ENCODE assay signal across 21 cellular contexts in the genomic region with DNA sequence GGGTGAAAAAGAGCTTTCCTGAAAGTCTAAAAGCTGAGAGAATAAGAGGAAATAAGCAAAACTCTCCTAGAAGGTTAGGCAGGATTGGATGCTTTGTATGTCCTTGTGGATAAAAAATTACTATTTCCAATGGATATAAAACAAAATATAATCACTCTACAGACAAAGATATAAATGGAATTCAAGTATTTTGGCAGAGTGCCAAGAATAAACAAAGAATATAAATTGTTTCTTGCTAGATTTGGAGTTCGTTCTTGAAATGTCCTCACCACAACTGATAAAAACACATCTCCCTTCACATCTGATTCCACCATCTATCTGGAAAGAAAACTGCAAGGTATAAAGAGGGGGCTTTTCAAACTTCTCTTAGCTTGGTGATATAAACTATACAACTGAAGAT. TPM values are rescaled to one million over a fixed set of nuclear protein-coding genes. Genes with fewer than 3 reads are reported as not detected.
DNase-seq lines count a peak whose midpoint lies in the region; ATAC-seq, FAIRE-seq and TF ChIP-seq lines count a peak whose summit lies in the region.
"Had no signal": no experiment of that assay in that cellular context is flagged by ENCODE, and none has a peak within 500 bp of the region (broad histone marks: within the 10 kb centered on the region; RNA-seq: fewer than 3 reads in every experiment).

No MANE protein-coding gene starts in this region.

- WGBS in HepG2 (ENCODE audit: low lambda C conversion rate), result 9% methylated on average over 1 of the region's 1 CpG
- 63% methylated on average over 1 of the region's 1 CpG for WGBS in right lobe of liver (ENCODE audit: insufficient coverage, low coverage, low lambda C conversion rate, missing lambda C conversion rate)

- BruUV-seq in HepG2 (replicated peaks; lab: Mats Ljungman, UMichigan), result no TSS peak

- DNase-seq in HepG2 (ENCODE audit: low spot score) (no peak), right lobe of liver (no peak), amniotic epithelial cell (ENCODE audit: low read depth) (peak; percentile 12), fibroblast of pulmonary artery (ENCODE audit: low read depth) (peak; percentile 3), LoVo (ENCODE audit: low spot score) (no peak), midbrain (lab: John Stamatoyannopoulos, UW) (no peak)
- no peak for DNase-seq in activated naive CD4-positive, alpha-beta T cell treated with anti-CD3 and anti-CD28 coated beads, Interleukin-2, amount 50 U/mL, for 16 hours
- DNase-seq: ACHN; BE2C; C1 segment of cervical spinal cord; CD4-positive, CD25-positive, alpha-beta regulatory T cell; CD8-positive, alpha-beta memory T cell; COR-L47; DMS 273 treated with DMSO at 0.1 percent for 48 hours; DMS53; GF-D8; HCEC 1CT had no signal

- H3K4me1 ChIP-seq in HepG2 (ENCODE audit: insufficient read depth, low read length), result peaks cover 5% of the 10 kb centered on the region
- H3K4me1 ChIP-seq in right lobe of liver, result no peaks in the 10 kb centered on the region
- H3K4me1 ChIP-seq: BE2C had no signal

- no peak for TF ChIP-seq RAD21 in HepG2 (CRISPR knock-in tag; IDR thresholded peaks at IDR 0.05)

- no peak for TF ChIP-seq CTCF in HepG2 (CRISPR knock-in tag; IDR thresholded peaks at IDR 0.05)
- TF ChIP-seq CTCF in right lobe of liver (IDR thresholded peaks at IDR 0.05), result no peak
- no peak for TF ChIP-seq CTCF in fibroblast of pulmonary artery (IDR thresholded peaks at IDR 0.05; ENCODE audit: low read length, missing control alignments)

- H3K4me3 ChIP-seq in HepG2 (replicated peaks in 1 of 3; ENCODE audit: insufficient read depth in 1 of 3, low read depth in 2 of 3, low read length in 3 of 3) (no peak overlapping the region), right lobe of liver (no peak overlapping the region), fibroblast of pulmonary artery (replicated peaks; ENCODE audit: low read depth, low read length) (no peak overlapping the region)
- H3K4me3 ChIP-seq: GM23338 had no signal

- in situ Hi-C loops in HepG2 (cut with HindIII; ENCODE audit: extremely low pct_ligation_motif_present, low pct_unique_long_range_greater_than_20kb), result no loop called here

- no peak overlapping the region for H2AFZ ChIP-seq in HepG2 (ENCODE audit: low read length)
- H2AFZ ChIP-seq: GM23338 had no signal

- H3K27ac ChIP-seq in HepG2 (ENCODE audit: extremely low read length, insufficient read depth, low read length) (no peak overlapping the region), right lobe of liver (no peak overlapping the region)

- CTCF ChIA-PET in HepG2 (lab: Yijun Ruan, JAX; ENCODE audit: low intra/inter-chr PET ratio, low total read pairs), result no interaction called here

- POLR2A ChIA-PET in HepG2 (lab: Yijun Ruan, JAX), result no interaction called here

- no peak overlapping the region for H3K9ac ChIP-seq in HepG2 (ENCODE audit: insufficient read depth, low read depth, low read length)

- H3K4me2 ChIP-seq in HepG2 (ENCODE audit: low read depth, low read length), result no peak overlapping the region
- H3K4me2 ChIP-seq: GM23338 had no signal

- TF ChIP-seq POLR2A in HepG2 (IDR thresholded peaks at IDR 0.05; ENCODE audit: insufficient read depth in 1 of 2, low read depth in 2 of 2, low read length in 2 of 2), result no peak
- no peak for TF ChIP-seq POLR2A in right lobe of liver (IDR thresholded peaks at IDR 0.05)

- H3K36me3 ChIP-seq in HepG2 (replicated peaks in 1 of 2; ENCODE audit: control insufficient read depth in 1 of 2, insufficient read depth in 2 of 2, low read length in 2 of 2) (no peaks in the 10 kb centered on the region), right lobe of liver (no peaks in the 10 kb centered on the region)
- H3K36me3 ChIP-seq: BE2C had no signal

- no peaks in the 10 kb centered on the region for H3K79me2 ChIP-seq in HepG2 (ENCODE audit: insufficient read depth, low read length)

- H3K9me3 ChIP-seq in HepG2 (ENCODE audit: low read length) (no peaks in the 10 kb centered on the region), right lobe of liver (no peaks in the 10 kb centered on the region)
- H3K9me3 ChIP-seq: BE2C had no signal

- TF ChIP-seq EP300 in HepG2 (IDR thresholded peaks at IDR 0.05; ENCODE audit: low read depth in 2 of 2, low read length in 2 of 2) (no peak), HepG2 (CRISPR knock-in tag; IDR thresholded peaks at IDR 0.05; ENCODE audit: borderline replicate concordance) (no peak)

- H3K27me3 ChIP-seq in HepG2 (ENCODE audit: control insufficient read depth in 1 of 2, insufficient read depth in 2 of 2, low read length in 2 of 2), result no peaks in the 10 kb centered on the region
- no peaks in the 10 kb centered on the region for H3K27me3 ChIP-seq in right lobe of liver
- H3K27me3 ChIP-seq: BE2C had no signal

- ATAC-seq in HepG2 (no peak), right lobe of liver (no peak)
- ATAC-seq: GM23338 had no signal

- intact Hi-C loops in HepG2 (cut with micrococcal nuclease; ENCODE audit: unreplicated experiment) (no loop called here), right lobe of liver (cut with DNase I) (no loop called here)

- no peak for FAIRE-seq in HepG2 (lab: Jason Lieb, UNC)
- FAIRE-seq: H54 had no signal

- no peaks in the 10 kb centered on the region for H4K20me1 ChIP-seq in HepG2 (ENCODE audit: insufficient read depth, low read length)

TF ChIP-seq in HepG2, 621 proteins besides CTCF, POLR2A, EP300 and RAD21:
- TF ChIP-seq SAFB2 (CRISPR knock-in tag; IDR thresholded peaks at IDR 0.05; ENCODE audit: borderline replicate concordance, low read depth), result no peak
- TF ChIP-seq LCORL (IDR thresholded peaks at IDR 0.05), result peak; percentile 96
- TF ChIP-seq LCORL (CRISPR knock-in tag; IDR thresholded peaks at IDR 0.05), result no peak

RNA-seq across cellular contexts. Expression of gene SULT1C3, which starts 13.3 kb away (rescaled TPM):
- total RNA-seq in HepG2 (2016; rRNA removed; fragmentation: Illumina TruSeq; extraction: Trizol) (not detected in 2 replicates), right lobe of liver (not detected)
- total RNA-seq in HepG2 (2016; cell fraction: cytosol; rRNA removed; fragmentation: Illumina TruSeq; extraction: Trizol; ENCODE audit: low read depth), result not detected in 2 replicates
- not detected in 2 replicates for total RNA-seq in HepG2 (2016; cell fraction: insoluble cytoplasmic fraction; rRNA removed; fragmentation: Illumina TruSeq; extraction: Trizol)
- total RNA-seq in HepG2 (2016; cell fraction: membrane; rRNA removed; fragmentation: Illumina TruSeq; extraction: Trizol), result not detected in 2 replicates
- total RNA-seq in HepG2 (2016; cell fraction: nucleus; rRNA removed; fragmentation: Illumina TruSeq; extraction: Trizol), result not detected in 2 replicates
- polyA plus RNA-seq in HepG2 (2011; rRNA removed), result not detected in 2 replicates
- not detected in 2 replicates for polyA plus RNA-seq in HepG2 (2011; cell fraction: cytosol; rRNA removed)
- not detected in 2 replicates for polyA plus RNA-seq in HepG2 (2011; cell fraction: nucleus; rRNA removed)
- polyA plus RNA-seq in HepG2 (2012), result not detected in 2 replicates
- not detected in 2 replicates for polyA plus RNA-seq in HepG2 (2016; cell fraction: cytosol; fragmentation: Illumina TruSeq; extraction: Trizol; ENCODE audit: low read depth)
- polyA plus RNA-seq in HepG2 (2016; cell fraction: insoluble cytoplasmic fraction; fragmentation: Illumina TruSeq; extraction: Trizol; ENCODE audit: low read depth), result not detected in 2 replicates
- polyA plus RNA-seq in HepG2 (2016; cell fraction: membrane; fragmentation: Illumina TruSeq; extraction: Trizol; ENCODE audit: low read depth), result not detected in 2 replicates
- not detected in 2 replicates for polyA plus RNA-seq in HepG2 (2016; cell fraction: nucleus; fragmentation: Illumina TruSeq; extraction: Trizol; ENCODE audit: insufficient read depth, low read depth)
- not detected in 2 replicates for polyA minus RNA-seq in HepG2 (2011; rRNA and poly(A)+ RNA removed; ENCODE audit: low replicate concordance)
- not detected in 2 replicates for polyA minus RNA-seq in HepG2 (2011; cell fraction: cytosol; rRNA and poly(A)+ RNA removed)
- not detected in 2 replicates for polyA minus RNA-seq in HepG2 (2011; cell fraction: nucleus; rRNA and poly(A)+ RNA removed)
- total RNA-seq: A172; CD4-positive, CD25-positive, alpha-beta regulatory T cell; CD8-positive, alpha-beta memory T cell; GM23338 had no signal
- polyA plus RNA-seq: CD4-positive, CD25-positive, alpha-beta regulatory T cell; CD8-positive, alpha-beta memory T cell; GM23338 had no signal

RNA-seq across cellular contexts. Expression of gene SULT1C2, which starts 35.6 kb away (rescaled TPM):
- 6.2 and 10.1 TPM in 2 replicates for total RNA-seq in HepG2 (2016; rRNA removed; fragmentation: Illumina TruSeq; extraction: Trizol)
- 0.81 and 4.8 TPM in 2 replicates for total RNA-seq in HepG2 (2016; cell fraction: cytosol; rRNA removed; fragmentation: Illumina TruSeq; extraction: Trizol; ENCODE audit: low read depth)
- 7.5 and 9.2 TPM in 2 replicates for total RNA-seq in HepG2 (2016; cell fraction: insoluble cytoplasmic fraction; rRNA removed; fragmentation: Illumina TruSeq; extraction: Trizol)
- total RNA-seq in HepG2 (2016; cell fraction: membrane; rRNA removed; fragmentation: Illumina TruSeq; extraction: Trizol), result 2.1 and 3.2 TPM in 2 replicates
- 4.2 and 5.9 TPM in 2 replicates for total RNA-seq in HepG2 (2016; cell fraction: nucleus; rRNA removed; fragmentation: Illumina TruSeq; extraction: Trizol)
- 4.0 and 5.3 TPM in 2 replicates for polyA plus RNA-seq in HepG2 (2011; rRNA removed)
- polyA plus RNA-seq in HepG2 (2011; cell fraction: cytosol; rRNA removed), result 4.4 and 6.7 TPM in 2 replicates
- polyA plus RNA-seq in HepG2 (2011; cell fraction: nucleus; rRNA removed), result 5.6 and 7.2 TPM in 2 replicates
- polyA plus RNA-seq in HepG2 (2012), result 3.1 and 14.5 TPM in 2 replicates
- 1.6 and 2.3 TPM in 2 replicates for polyA plus RNA-seq in HepG2 (2016; cell fraction: cytosol; fragmentation: Illumina TruSeq; extraction: Trizol; ENCODE audit: low read depth)
- polyA plus RNA-seq in HepG2 (2016; cell fraction: insoluble cytoplasmic fraction; fragmentation: Illumina TruSeq; extraction: Trizol; ENCODE audit: low read depth), result 12.6 and 14.3 TPM in 2 replicates
- 2.3 and 3.3 TPM in 2 replicates for polyA plus RNA-seq in HepG2 (2016; cell fraction: membrane; fragmentation: Illumina TruSeq; extraction: Trizol; ENCODE audit: low read depth)
- 16.6 and 18.6 TPM in 2 replicates for polyA plus RNA-seq in HepG2 (2016; cell fraction: nucleus; fragmentation: Illumina TruSeq; extraction: Trizol; ENCODE audit: insufficient read depth, low read depth)
- polyA minus RNA-seq in HepG2 (2011; rRNA and poly(A)+ RNA removed; ENCODE audit: low replicate concordance), result 3.1 TPM in 1 of 2 replicates, not detected in the other
- polyA minus RNA-seq in HepG2 (2011; cell fraction: cytosol; rRNA and poly(A)+ RNA removed), result 2.8 and 4.4 TPM in 2 replicates
- 3.9 and 7.3 TPM in 2 replicates for polyA minus RNA-seq in HepG2 (2011; cell fraction: nucleus; rRNA and poly(A)+ RNA removed)
- total RNA-seq in right lobe of liver, result 10 to 100 TPM in 1 of 6 experiments, 1 to 10 TPM in 3, under 1 TPM in 1, not detected in 1; 0.87 to 31.2 (median 2.0) TPM
- total RNA-seq: A172; CD4-positive, CD25-positive, alpha-beta regulatory T cell; CD8-positive, alpha-beta memory T cell; HT-29 had no signal
- polyA plus RNA-seq: CD4-positive, CD25-positive, alpha-beta regulatory T cell; CD8-positive, alpha-beta memory T cell had no signal

Comparison
In these comparisons a context has a peak if more than half of its experiments do, and no peak if none do; other contexts are left out.
1. DNase-seq: peak in amniotic epithelial cell (single experiment) and fibroblast of pulmonary artery (single experiment); none in HepG2 (single experiment), right lobe of liver (0 of 3), activated naive CD4-positive, alpha-beta T cell treated with anti-CD3 and anti-CD28 coated beads, Interleukin-2, amount 50 U/mL, for 16 hours (single experiment), LoVo (single experiment) and midbrain (single experiment).